8 cellular contexts compared by ENCODE assay signal in genomic region chr5:69189162-69190086, GRCh38. TPM values are rescaled to one million over a fixed set of nuclear protein-coding genes. Genes with fewer than 3 reads are reported as not detected.
DNase-seq lines count a peak whose midpoint lies in the region; ATAC-seq, FAIRE-seq and TF ChIP-seq lines count a peak whose summit lies in the region.

Gene CENPH, plus strand, starts transcription at chr5:69189583. Its CDS starts 52 bp downstream, at chr5:69189635.

- intact Hi-C loops in left ventricle myocardium superior (cut with micrococcal nuclease): no loop called here
- intact Hi-C loops in psoas muscle (cut with DNase I): loop anchor here (1.0 to 10.0 kb wide), 3 partner anchors 27 to 85 kb away; partner anchors contain the start of gene CDK7 (in 1 of the 2)

- H3K27ac ChIP-seq in psoas muscle: peak within 1 kb of the TSS; percentile 57

- TF ChIP-seq CTCF in psoas muscle (IDR thresholded peaks at IDR 0.05): no peak

- ATAC-seq in GM18505 (IDR thresholded peaks at IDR 0.05; ENCODE audit: unreplicated experiment): peak; percentile 90
- ATAC-seq in HG02970 (IDR thresholded peaks at IDR 0.05; ENCODE audit: low FRiP score, unreplicated experiment): peak; percentile 88
- ATAC-seq in left ventricle myocardium superior: peak; percentile 100
- peak; percentile 97 to 100 (median 98) for ATAC-seq in psoas muscle

- H3K9me3 ChIP-seq in psoas muscle: no peaks in the 10 kb centered on the region

- H3K4me1 ChIP-seq in psoas muscle: peaks cover 6% of the 10 kb centered on the region

- FAIRE-seq in urothelium cell line (lab: Jason Lieb, UNC): peak; percentile 56

- H3K27me3 ChIP-seq in psoas muscle (ENCODE audit: insufficient read depth in 3 of 3, low read length in 2 of 3): no peaks in the 10 kb centered on the region

- TF ChIP-seq POLR2A in GM18505 (IDR thresholded peaks at IDR 0.05; ENCODE audit: borderline replicate concordance, extremely low read depth, insufficient read depth, insufficient read length): peak; percentile 74

- H3K4me3 ChIP-seq in psoas muscle: peak within 1 kb of the TSS; percentile 84

- WGBS in psoas muscle, 3 donors: 0 to 1% (median 1%) methylated on average over 54 to 55 of the region's 55 CpGs

- DNase-seq in NCI-H187 treated with DMSO at 0.1 percent for 48 hours (lab: John Stamatoyannopoulos, UW): peak; percentile 77
- DNase-seq in T-helper 2 cell: peak; percentile 72 to 92 (median 86)
- DNase-seq in amygdala (lab: John Stamatoyannopoulos, UW): peak; percentile 20 to 92 (median 74)
- DNase-seq in left ventricle myocardium superior: peak; percentile 88
- DNase-seq in psoas muscle: peak; percentile 88 to 92
- peak; percentile 93 for DNase-seq in urothelium cell line (ENCODE audit: low spot score)

- no peaks in the 10 kb centered on the region for H3K36me3 ChIP-seq in psoas muscle (ENCODE audit: insufficient read depth in 1 of 2, low read depth in 1 of 2)

RNA-seq across cellular contexts. Expression of gene CENPH, which starts in this region (rescaled TPM):
- total RNA-seq in left ventricle myocardium superior: 3.5 TPM
- total RNA-seq in psoas muscle: 1 to 10 TPM; 1.6 to 4.5 (median 2.8) TPM
- 1 to 10 TPM; 3.1 to 3.6 (median 3.3) TPM for polyA plus RNA-seq in psoas muscle

Comparison
In these comparisons a context has a peak if more than half of its experiments do, and no peak if none do; other contexts are left out.
1. Peak in every context shown above with its lines: DNase-seq, ATAC-seq, H3K4me3 ChIP-seq and H3K27ac ChIP-seq.